In genomic region chr4:79164961-79165610, GRCh38 we compare ENCODE assay signal across 19 cellular contexts.
DNase-seq lines count a peak whose midpoint lies in the region; ATAC-seq lines count a peak whose summit lies in the region.
"Had no signal": no experiment of that assay in that cellular context is flagged by ENCODE, and none has a peak within 500 bp of the region (broad histone marks: within the 10 kb centered on the region; RNA-seq: fewer than 3 reads in every experiment).

No MANE protein-coding gene starts in this region.

- DNase-seq in DMS 273 treated with DMSO at 0.1 percent for 48 hours (lab: John Stamatoyannopoulos, UW), result peak; percentile 94
- peak; percentile 97 for DNase-seq in NCI-H1694 (lab: John Stamatoyannopoulos, UW)
- DNase-seq in NCI-H69 (lab: John Stamatoyannopoulos, UW), result peak; percentile 95
- DNase-seq in cerebellum (ENCODE audit: low spot score), result peak; percentile 17
- no peak for DNase-seq in putamen (ENCODE audit: low spot score)
- no peak for DNase-seq in SW480 (ENCODE audit: low spot score)
- DNase-seq in SHP77 (lab: John Stamatoyannopoulos, UW), result no peak
- DNase-seq: ACHN; activated B cell treated with CpG ODN at 0.5 μM for 24 hours; activated CD8-positive, alpha-beta T cell treated with anti-CD3 and anti-CD28 coated beads for 36 hours; activated gamma-delta T cell treated with Interleukin-2 at 50 U/mL for 16 hours; effector memory CD4-positive, alpha-beta T cell; foreskin melanocyte; H9; left ventricle myocardium superior; sigmoid colon; upper lobe of right lung had no signal

- ATAC-seq in GM21390 (IDR thresholded peaks at IDR 0.05; ENCODE audit: unreplicated experiment), result no peak
- ATAC-seq: activated CD8-positive, alpha-beta T cell treated with anti-CD3 and anti-CD28 coated beads for 36 hours; esophagus mucosa; left ventricle myocardium superior; upper lobe of right lung had no signal

Comparison
In these comparisons a context has a peak if more than half of its experiments do, and no peak if none do; other contexts are left out.
1. DNase-seq: peak in DMS 273 treated with DMSO at 0.1 percent for 48 hours (single experiment), NCI-H1694 (single experiment), NCI-H69 (single experiment) and cerebellum (single experiment); none in putamen (single experiment), SW480 (single experiment) and SHP77 (0 of 2).